In the genomic region with DNA sequence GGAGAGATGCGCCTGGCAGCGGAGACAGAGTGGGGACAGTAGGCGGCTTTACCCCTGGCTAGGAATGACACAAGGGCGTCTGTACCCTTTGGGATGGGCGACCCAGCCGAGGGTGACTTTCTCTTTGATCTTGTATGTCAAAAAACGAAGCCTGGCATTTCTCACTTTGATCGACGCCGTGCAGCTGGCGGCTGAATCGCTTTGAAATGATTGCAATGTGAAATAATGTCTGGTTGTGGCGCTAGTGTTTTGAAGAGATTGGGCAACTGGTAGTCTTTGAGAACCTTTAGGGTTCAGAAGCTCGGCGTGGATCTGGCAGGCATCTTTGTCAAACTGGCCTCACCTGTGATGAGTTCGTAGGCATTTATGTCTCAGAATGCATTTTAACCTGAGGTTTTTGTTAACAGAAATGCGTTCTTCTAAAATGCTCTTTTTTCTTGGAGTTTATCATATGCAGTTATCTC, we compare ENCODE assay signal across 7 cellular contexts. TPM values are rescaled to one million over a fixed set of nuclear protein-coding genes. Genes with fewer than 3 reads are reported as not detected.
A peak's percentile ranks its signal among the peaks of the same experiment; 100 is the strongest.
DNase-seq lines count a peak whose midpoint lies in the region; ATAC-seq and TF ChIP-seq lines count a peak whose summit lies in the region.

No MANE protein-coding gene starts in this region.

- H3K9me3 ChIP-seq in neuron (ENCODE audit: low read length) = peaks cover 2% of the 10 kb centered on the region

- TF ChIP-seq CTCF in NB4 (IDR thresholded peaks at IDR 0.05; ENCODE audit: low read depth, low read length) = no peak
- no peak for TF ChIP-seq CTCF in fibroblast of mammary gland (conservative IDR thresholded peaks at IDR 0.05; ENCODE audit: control insufficient read depth, insufficient read depth, low read depth, low read length)
- no peak for TF ChIP-seq CTCF in omental fat pad (IDR thresholded peaks at IDR 0.05)

- H3K9me3 Mint-ChIP-seq in activated T-cell treated with anti-CD3 and anti-CD28 coated beads, Interleukin-2, amount 50 U/mL, for 24 hours = no peaks in the 10 kb centered on the region

- H3K27ac Mint-ChIP-seq in activated T-cell treated with anti-CD3 and anti-CD28 coated beads, Interleukin-2, amount 50 U/mL, for 24 hours = peak overlapping the region; percentile 99

- H3K27me3 ChIP-seq in neuron (ENCODE audit: insufficient read depth, low read length) = no peaks in the 10 kb centered on the region

- ATAC-seq in GM21723 (IDR thresholded peaks at IDR 0.05; ENCODE audit: unreplicated experiment) (peak; percentile 8), omental fat pad (ENCODE audit: low FRiP score) (no peak)

- H3K4me1 Mint-ChIP-seq in activated T-cell treated with anti-CD3 and anti-CD28 coated beads, Interleukin-2, amount 50 U/mL, for 24 hours (ENCODE audit: low read depth) = peaks cover 41% of the 10 kb centered on the region

- H3K36me3 Mint-ChIP-seq in activated T-cell treated with anti-CD3 and anti-CD28 coated beads, Interleukin-2, amount 50 U/mL, for 24 hours (ENCODE audit: low read depth) = peaks cover 29% of the 10 kb centered on the region

- TF ChIP-seq POLR2A in NB4 (IDR thresholded peaks at IDR 0.05; ENCODE audit: extremely low read depth, insufficient read length) = no peak

- H3K36me3 ChIP-seq in neuron (ENCODE audit: insufficient read depth, low read length) = no peaks in the 10 kb centered on the region

- peaks cover 13% of the 10 kb centered on the region for H3K4me1 ChIP-seq in neuron (ENCODE audit: insufficient read depth, low read length)

- peak; percentile 47 for DNase-seq in EL
- DNase-seq in NB4 (ENCODE audit: low read depth) = no peak
- no peak for DNase-seq in activated T-cell treated with anti-CD3 and anti-CD28 coated beads, Interleukin-2, amount 50 U/mL, for 24 hours
- peak; percentile 45 for DNase-seq in fibroblast of mammary gland (ENCODE audit: low read depth)
- no peak for DNase-seq in omental fat pad (ENCODE audit: low spot score)

- no peaks in the 10 kb centered on the region for H3K27me3 Mint-ChIP-seq in activated T-cell treated with anti-CD3 and anti-CD28 coated beads, Interleukin-2, amount 50 U/mL, for 24 hours

- peak overlapping the region; percentile 97 for H3K4me3 Mint-ChIP-seq in activated T-cell treated with anti-CD3 and anti-CD28 coated beads, Interleukin-2, amount 50 U/mL, for 24 hours

- H3K4me3 ChIP-seq in NB4 (ENCODE audit: low read depth, low read length) (peak overlapping the region; percentile 98), fibroblast of mammary gland (ENCODE audit: control insufficient read depth, low read depth, low read length) (peak overlapping the region; percentile 87), neuron (ENCODE audit: low read length) (peak overlapping the region; percentile 81)

- peak overlapping the region; percentile 11 for H2AFZ ChIP-seq in neuron (ENCODE audit: low read depth, low read length)

RNA-seq across cellular contexts. Expression of a gene that starts 1.0 kb away (rescaled TPM):
- total RNA-seq in omental fat pad = 10 to 100 TPM; 17.0 to 23.3 (median 18.1) TPM

Comparison
In these comparisons a context has a peak if more than half of its experiments do, and no peak if none do; other contexts are left out.
1. DNase-seq: peak in EL (single experiment) and fibroblast of mammary gland (single experiment); none in NB4 (single experiment), activated T-cell treated with anti-CD3 and anti-CD28 coated beads, Interleukin-2, amount 50 U/mL, for 24 hours (single experiment) and omental fat pad (single experiment).
2. Peak in every context shown above with its lines, with median percentiles within 50 percentile points of each other: H3K4me3 ChIP-seq.